Comparison of ENCODE assay signal across 14 cellular contexts in genomic region chr12:50753232-50753769, GRCh38.
"Had no signal": no experiment of that assay in that cellular context is flagged by ENCODE, and none has a peak within 500 bp of the region (broad histone marks: within the 10 kb centered on the region; RNA-seq: fewer than 3 reads in every experiment).

No MANE protein-coding gene starts in this region.

- H3K27me3 Mint-ChIP-seq: activated B cell treated with CpG ODN at 0.5 μM for 24 hours; activated CD4-positive, alpha-beta T cell treated with anti-CD3 and anti-CD28 coated beads, Interleukin-2, amount 10 ng/mL, durations not matched to agents 24 days and 14 days; memory B cell; natural killer cell treated with Interleukin-12 subunit alpha and Interleukin-12 subunit beta and Interleukin-15 and Interleukin-18, amount 100 ng/mL, for 72 hours had no signal

- H3K4me1 Mint-ChIP-seq: activated B cell treated with CpG ODN at 0.5 μM for 24 hours; activated CD4-positive, alpha-beta T cell treated with anti-CD3 and anti-CD28 coated beads, Interleukin-2, amount 10 ng/mL, durations not matched to agents 24 days and 14 days; memory B cell had no signal

- H3K4me3 Mint-ChIP-seq: activated B cell treated with CpG ODN at 0.5 μM for 24 hours; activated CD4-positive, alpha-beta T cell treated with anti-CD3 and anti-CD28 coated beads, Interleukin-2, amount 10 ng/mL, durations not matched to agents 24 days and 14 days; endodermal cell; memory B cell; natural killer cell treated with Interleukin-12 subunit alpha and Interleukin-12 subunit beta and Interleukin-15 and Interleukin-18, amount 100 ng/mL, for 72 hours had no signal

- H3K27me3 ChIP-seq: brain microvascular endothelial cell had no signal

- ATAC-seq: activated naive CD4-positive, alpha-beta T cell treated with anti-CD3 and anti-CD28 coated beads, Interleukin-2, amount 50 U/mL, for 72 hours; left lobe of liver; natural killer cell treated with Interleukin-12 subunit alpha and Interleukin-12 subunit beta and Interleukin-15 and Interleukin-18, amount 100 ng/mL, for 72 hours; stimulated activated naive CD8-positive, alpha-beta T cell treated with anti-CD3 and anti-CD28 coated beads, Interleukin-15, Interleukin-2, amounts not matched to agents 100 U/mL and 50 U/mL, for 24 hours had no signal

- DNase-seq: activated B cell treated with CpG ODN at 0.5 μM for 24 hours; activated CD4-positive, alpha-beta T cell treated with anti-CD3 and anti-CD28 coated beads, Interleukin-2, amount 10 ng/mL, durations not matched to agents 24 days and 14 days; activated T-cell treated with anti-CD3 and anti-CD28 coated beads, Interleukin-2, amount 50 U/mL, for 1 hour; brain microvascular endothelial cell; endodermal cell; glutamatergic neuron; nucleus accumbens; stimulated activated CD4-positive, alpha-beta T cell treated with anti-CD3 and anti-CD28 coated beads, Interleukin-4, amount 100 ng/mL, for 1 hour; stimulated activated CD8-positive, alpha-beta memory T cell treated with anti-CD3 and anti-CD28 coated beads, Interleukin-4, amount 100 ng/mL, for 48 hours; stimulated activated naive CD8-positive, alpha-beta T cell treated with anti-CD3 and anti-CD28 coated beads, Interleukin-15, Interleukin-2, amounts not matched to agents 100 U/mL and 50 U/mL, for 24 hours had no signal

- H3K27ac Mint-ChIP-seq: activated CD4-positive, alpha-beta T cell treated with anti-CD3 and anti-CD28 coated beads, Interleukin-2, amount 10 ng/mL, durations not matched to agents 24 days and 14 days; endodermal cell; natural killer cell treated with Interleukin-12 subunit alpha and Interleukin-12 subunit beta and Interleukin-15 and Interleukin-18, amount 100 ng/mL, for 72 hours had no signal

- H3K9me3 Mint-ChIP-seq: activated B cell treated with CpG ODN at 0.5 μM for 24 hours; activated CD4-positive, alpha-beta T cell treated with anti-CD3 and anti-CD28 coated beads, Interleukin-2, amount 10 ng/mL, durations not matched to agents 24 days and 14 days; activated naive CD4-positive, alpha-beta T cell treated with anti-CD3 and anti-CD28 coated beads, Interleukin-2, amount 50 U/mL, for 72 hours; natural killer cell treated with Interleukin-12 subunit alpha and Interleukin-12 subunit beta and Interleukin-15 and Interleukin-18, amount 100 ng/mL, for 72 hours had no signal

- H3K36me3 Mint-ChIP-seq: activated naive CD4-positive, alpha-beta T cell treated with anti-CD3 and anti-CD28 coated beads, Interleukin-2, amount 50 U/mL, for 72 hours had no signal

- H3K36me3 ChIP-seq: brain microvascular endothelial cell had no signal

- H3K27ac ChIP-seq: brain microvascular endothelial cell had no signal
